Comparison of ENCODE assay signal across 30 cellular contexts in genomic region chr1:208126108-208126507, GRCh38.
"Had no signal": no experiment of that assay in that cellular context is flagged by ENCODE, and none has a peak within 500 bp of the region (broad histone marks: within the 10 kb centered on the region; RNA-seq: fewer than 3 reads in every experiment).

No MANE protein-coding gene starts in this region.

- H3K36me3 ChIP-seq: breast epithelium, cardiac muscle cell, colonic mucosa had no signal

- H3K27me3 ChIP-seq: body of pancreas, breast epithelium, cardiac muscle cell, colonic mucosa, dorsolateral prefrontal cortex had no signal

- H3K4me1 ChIP-seq: breast epithelium, colonic mucosa had no signal

- H3K4me3 ChIP-seq: body of pancreas, breast epithelium, cardiac muscle cell, colonic mucosa, dorsolateral prefrontal cortex had no signal

- H3K27ac ChIP-seq: body of pancreas, breast epithelium, cardiac muscle cell, colonic mucosa, dorsolateral prefrontal cortex, VCaP had no signal

- H3K9me3 ChIP-seq: body of pancreas, breast epithelium, colonic mucosa had no signal

- DNase-seq: activated CD4-positive, alpha-beta memory T cell treated with anti-CD3 and anti-CD28 coated beads, Interleukin-2, amount 10 ng/mL, durations not matched to agents 7 days and 5 days; activated CD4-positive, alpha-beta T cell treated with anti-CD3 and anti-CD28 coated beads for 1 hour; activated CD4-positive, alpha-beta T cell treated with anti-CD3 and anti-CD28 coated beads for 4 hours; activated CD4-positive, alpha-beta T cell treated with anti-CD3 and anti-CD28 coated beads, Interleukin-2, amount 10 ng/mL, durations not matched to agents 7 days and 5 days; activated CD4-positive, alpha-beta T cell treated with anti-CD3 and anti-CD28 coated beads, Interleukin-2, amount 50 U/mL, for 4 hours; activated CD8-positive, alpha-beta memory T cell treated with anti-CD3 and anti-CD28 coated beads, Interleukin-2, amount 50 U/mL, for 48 hours; activated gamma-delta T cell; activated naive CD4-positive, alpha-beta T cell; activated naive CD4-positive, alpha-beta T cell treated with anti-CD3 and anti-CD28 coated beads, Interleukin-2, amount 50 U/mL, for 16 hours; activated T-cell treated with anti-CD3 and anti-CD28 coated beads for 4 hours; activated T-cell treated with anti-CD3 and anti-CD28 coated beads, Interleukin-2, amount 50 U/mL, for 24 hours; activated T-cell treated with anti-CD3 and anti-CD28 coated beads, Interleukin-2, amount 50 U/mL, for 72 hours; amygdala; aorta; body of pancreas; central memory CD4-positive, alpha-beta T cell; cerebellar nuclear complex; colonic mucosa; dorsolateral prefrontal cortex; effector memory CD4-positive, alpha-beta T cell; endodermal cell; foreskin fibroblast; head of caudate nucleus; T-helper 1 cell; T-helper 17 cell had no signal

- ATAC-seq: activated T-cell treated with anti-CD3 and anti-CD28 coated beads, Interleukin-2, amount 50 U/mL, for 72 hours; body of pancreas; esophagus mucosa; T-helper 17 cell; WTC11 had no signal
